15 cellular contexts compared by ENCODE assay signal in the genomic region with DNA sequence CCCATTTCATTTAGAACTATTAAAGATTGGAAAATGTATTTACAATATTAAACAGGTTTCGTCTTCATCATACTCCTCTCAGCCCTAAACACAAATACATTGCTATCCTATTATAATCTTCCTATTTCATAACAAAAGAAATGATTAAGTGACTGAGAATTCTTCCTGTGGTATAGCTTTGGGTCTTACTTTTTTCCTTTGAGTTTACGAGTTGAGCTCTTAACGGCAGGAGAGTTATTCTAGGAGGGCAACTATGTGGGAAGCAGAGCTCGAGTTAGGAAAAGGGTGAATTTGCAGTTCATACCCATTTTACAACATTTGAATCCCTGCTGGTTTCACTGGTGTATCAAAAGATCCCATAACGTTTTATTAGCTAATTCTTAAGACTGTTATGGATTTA.
DNase-seq lines count a peak whose midpoint lies in the region; ATAC-seq and TF ChIP-seq lines count a peak whose summit lies in the region.
"Had no signal": no experiment of that assay in that cellular context is flagged by ENCODE, and none has a peak within 500 bp of the region (broad histone marks: within the 10 kb centered on the region; RNA-seq: fewer than 3 reads in every experiment).

No MANE protein-coding gene starts in this region.

- no peak overlapping the region for H3K4ac ChIP-seq in mesendoderm (ENCODE audit: low read depth, low read length)

- H3K56ac ChIP-seq in mesendoderm (ENCODE audit: low read length) = no peak overlapping the region

- H3K4me2 ChIP-seq in PC-3 (ENCODE audit: low read length) = no peak overlapping the region
- H3K4me2 ChIP-seq in mesendoderm (ENCODE audit: low read length) = no peak overlapping the region

- no peak overlapping the region for H3K23ac ChIP-seq in mesendoderm (ENCODE audit: low read length)

- H4K8ac ChIP-seq in mesendoderm (ENCODE audit: low read depth, low read length) = no peak overlapping the region

- H3K18ac ChIP-seq in mesendoderm (ENCODE audit: low read length) = no peak overlapping the region

- no peaks in the 10 kb centered on the region for H3K9me2 ChIP-seq in PC-3 (replicated peaks; ENCODE audit: low read length)

- no peak overlapping the region for H3K4me3 ChIP-seq in PC-3 (ENCODE audit: low read length)
- H3K4me3 ChIP-seq in choroid plexus epithelial cell (ENCODE audit: low read depth, low read length) = no peak overlapping the region
- H3K4me3 ChIP-seq in mesendoderm (ENCODE audit: low read length) = no peak overlapping the region

- no peaks in the 10 kb centered on the region for H3K36me3 Mint-ChIP-seq in T-cell
- H3K36me3 Mint-ChIP-seq: IgD-negative memory B cell had no signal

- no peaks in the 10 kb centered on the region for H3K27me3 ChIP-seq in PC-3 (ENCODE audit: low read length)
- no peaks in the 10 kb centered on the region for H3K27me3 ChIP-seq in mesendoderm (ENCODE audit: insufficient read depth, low read length, poor library complexity)

- H3K36me3 ChIP-seq in PC-3 (ENCODE audit: low read depth, low read length) = no peaks in the 10 kb centered on the region
- H3K36me3 ChIP-seq in mesendoderm (ENCODE audit: control insufficient read depth, insufficient read depth, low read length) = no peaks in the 10 kb centered on the region

- no peak overlapping the region for H2AFZ ChIP-seq in PC-3 (ENCODE audit: low read length)

- no peaks in the 10 kb centered on the region for H3K27me3 Mint-ChIP-seq in T-cell
- H3K27me3 Mint-ChIP-seq: B cell; CD4-positive, alpha-beta T cell; IgD-negative memory B cell had no signal

- H2AK5ac ChIP-seq in mesendoderm (ENCODE audit: low read length) = no peak overlapping the region

- H3K9ac ChIP-seq in PC-3 (ENCODE audit: low read length) = no peak overlapping the region
- H3K9ac ChIP-seq in mesendoderm (ENCODE audit: low read length) = no peak overlapping the region

- no peak for ATAC-seq in PC-3
- ATAC-seq in T-cell (replicated peaks in 1 of 4) = no peak
- no peak for ATAC-seq in HG02588 (IDR thresholded peaks at IDR 0.05; ENCODE audit: unreplicated experiment)
- ATAC-seq: HCT116 had no signal

- H2BK15ac ChIP-seq in mesendoderm (replicated peaks; ENCODE audit: low read depth) = no peak overlapping the region

- H4K5ac ChIP-seq in mesendoderm (ENCODE audit: low read length) = no peak overlapping the region

- TF ChIP-seq CTCF in PC-3 (conservative IDR thresholded peaks at IDR 0.05; ENCODE audit: low read depth, low read length) = no peak
- no peak for TF ChIP-seq CTCF in choroid plexus epithelial cell (conservative IDR thresholded peaks at IDR 0.05; ENCODE audit: low read depth, low read length)

- H3K79me2 ChIP-seq in PC-3 (ENCODE audit: low read length) = no peaks in the 10 kb centered on the region
- no peaks in the 10 kb centered on the region for H3K79me2 ChIP-seq in mesendoderm (ENCODE audit: control insufficient read depth, insufficient read depth, low read length)

- H3K9me3 Mint-ChIP-seq in T-cell = peaks cover 7 to 16% (median 9%) of the 10 kb centered on the region in 3 donors
- H3K9me3 Mint-ChIP-seq: IgD-negative memory B cell had no signal

- no peak overlapping the region for H2BK5ac ChIP-seq in mesendoderm (ENCODE audit: low read length)

- peaks cover 10% of the 10 kb centered on the region for H3K4me1 ChIP-seq in PC-3 (ENCODE audit: insufficient read depth, low read length)
- peaks cover 2% of the 10 kb centered on the region for H3K4me1 ChIP-seq in mesendoderm (ENCODE audit: control insufficient read depth, low read depth, low read length)

- no TSS peak for BruUV-seq in PC-3 (replicated peaks; lab: Mats Ljungman, UMichigan)

- CTCF ChIA-PET in PC-3 (lab: Charles Lee) = no interaction called here
- CTCF ChIA-PET in T-cell (lab: Charles Lee) = no interaction called here

- H3K4me1 Mint-ChIP-seq in T-cell = no peaks in the 10 kb centered on the region
- H3K4me1 Mint-ChIP-seq: B cell, IgD-negative memory B cell had no signal

- no peaks in the 10 kb centered on the region for H4K20me1 ChIP-seq in PC-3 (ENCODE audit: low read length)

- no peaks in the 10 kb centered on the region for H3K9me3 ChIP-seq in PC-3 (ENCODE audit: low read length)

- no peaks in the 10 kb centered on the region for H3F3A ChIP-seq in PC-3 (ENCODE audit: low read length, unreplicated experiment)

- no peak overlapping the region for H3K27ac Mint-ChIP-seq in T-cell
- H3K27ac Mint-ChIP-seq: B cell; CD4-positive, alpha-beta T cell; IgD-negative memory B cell had no signal

- H3K27ac ChIP-seq in PC-3 (ENCODE audit: low read length) = no peak overlapping the region
- H3K27ac ChIP-seq in mesendoderm (ENCODE audit: low read depth, low read length) = no peak overlapping the region

- H3K4me3 Mint-ChIP-seq in T-cell = no peak overlapping the region
- H3K4me3 Mint-ChIP-seq: B cell; CD4-positive, alpha-beta T cell; IgD-negative memory B cell had no signal

- DNase-seq in ELR (ENCODE audit: low read depth) = peak; percentile 43
- peak; percentile 27 for DNase-seq in PC-3
- peak; percentile 42 for DNase-seq in choroid plexus epithelial cell (ENCODE audit: low read depth)
- DNase-seq in NCI-H510A treated with DMSO at 0.1 percent for 48 hours (lab: John Stamatoyannopoulos, UW) = no peak
- no peak for DNase-seq in mesendoderm
- no peak for DNase-seq in T-cell
- DNase-seq: C1 segment of cervical spinal cord; Calu3; CD4-positive, alpha-beta T cell; DMS79; GF-D8 had no signal

- POLR2A ChIA-PET in PC-3 (lab: Charles Lee; ENCODE audit: unreplicated experiment) = no interaction called here
- POLR2A ChIA-PET in T-cell (lab: Charles Lee) = interaction anchor here in 1 of 2 donors (0.6 kb wide), 1 partner anchor 35 kb away, joined by 4 read pairs; no protein-coding TSS in a partner anchor

- intact Hi-C loops in PC-3 (cut with micrococcal nuclease) = no loop called here

- peaks cover 3% of the 10 kb centered on the region for H3K79me1 ChIP-seq in mesendoderm (ENCODE audit: low read length)

- no CpG with 5 or more reads among the region's 5 CpGs for WGBS in mesendoderm (ENCODE audit: extremely low coverage, insufficient coverage, low lambda C conversion rate)

- no peak overlapping the region for H2BK120ac ChIP-seq in mesendoderm (ENCODE audit: low read depth, low read length)

Comparison
In these comparisons a context has a peak if more than half of its experiments do, and no peak if none do; other contexts are left out.
1. DNase-seq: peak in ELR (single experiment), PC-3 (single experiment) and choroid plexus epithelial cell (single experiment); none in NCI-H510A treated with DMSO at 0.1 percent for 48 hours (single experiment), mesendoderm (single experiment) and T-cell (0 of 34).